In the genomic region with DNA sequence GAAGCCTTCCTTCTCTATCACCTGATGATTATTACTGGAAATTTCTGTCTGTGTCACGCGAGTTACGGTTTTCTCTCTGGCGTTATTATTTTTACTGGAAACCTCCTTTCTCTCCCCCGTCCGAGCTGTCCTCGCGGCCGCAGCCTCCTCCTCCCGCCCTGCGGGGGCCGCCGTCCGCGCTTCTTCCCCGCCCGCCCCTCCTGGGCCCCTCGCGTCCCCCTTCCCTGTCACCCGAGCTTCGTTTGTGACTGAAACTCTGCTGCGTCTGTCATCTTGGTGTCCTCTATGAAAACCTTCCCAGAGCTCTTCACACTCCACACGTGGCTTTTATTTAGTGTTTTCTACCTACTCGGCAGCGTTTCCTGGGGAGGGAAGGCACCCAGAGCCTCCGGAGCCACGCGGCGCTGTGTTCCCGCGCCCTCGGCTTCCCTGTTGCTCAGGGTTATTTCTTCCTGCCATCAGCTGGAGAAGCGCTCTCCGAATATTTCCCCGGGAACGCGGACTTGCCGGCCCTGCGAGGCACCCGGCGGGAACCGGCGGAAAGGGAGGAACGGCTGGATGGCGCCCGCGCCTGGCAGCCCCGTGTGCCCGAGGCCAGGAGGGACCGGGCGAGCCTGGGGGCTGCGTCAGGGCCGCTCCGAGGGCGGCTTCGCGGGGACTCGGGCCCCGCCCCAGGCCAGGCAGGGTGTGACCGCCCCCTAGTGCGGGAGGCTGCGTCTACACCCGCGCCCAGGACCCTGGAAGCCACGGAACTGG, we compare ENCODE assay signal across 8 cellular contexts. TPM values are rescaled to one million over a fixed set of nuclear protein-coding genes. Genes with fewer than 3 reads are reported as not detected.
DNase-seq lines count a peak whose midpoint lies in the region; ATAC-seq and TF ChIP-seq lines count a peak whose summit lies in the region.

No MANE protein-coding gene starts in this region.

- no peaks in the 10 kb centered on the region for H3K36me3 ChIP-seq in kidney epithelial cell (ENCODE audit: control insufficient read depth, insufficient read depth, low read length)

- H3K36me3 Mint-ChIP-seq in brain: no peaks in the 10 kb centered on the region
- no peaks in the 10 kb centered on the region for H3K36me3 Mint-ChIP-seq in stimulated activated effector memory CD8-positive, alpha-beta T cell treated with anti-CD3 and anti-CD28 coated beads, Interleukin-12 subunit alpha, Interleukin-12 subunit beta, amount 100 ng/mL, for 72 hours

- peak; percentile 64 for DNase-seq in activated CD8-positive, alpha-beta memory T cell treated with anti-CD3 and anti-CD28 coated beads for 24 hours
- DNase-seq in activated CD8-positive, alpha-beta memory T cell treated with anti-CD3 and anti-CD28 coated beads, Interleukin-2, amount 50 U/mL, for 48 hours: no peak
- DNase-seq in kidney epithelial cell (ENCODE audit: low read depth) (no peak), NCI-H1694 (lab: John Stamatoyannopoulos, UW) (no peak), Ammon's horn (ENCODE audit: low spot score) (no peak), NK-92 (lab: John Stamatoyannopoulos, UW; ENCODE audit: unreplicated experiment) (no peak)
- DNase-seq in stimulated activated effector memory CD8-positive, alpha-beta T cell treated with anti-CD3 and anti-CD28 coated beads, Interleukin-12 subunit alpha, Interleukin-12 subunit beta, amount 100 ng/mL, for 72 hours (ENCODE audit: low spot score in 2 of 2): no peak

- peak in 1 of 2 experiments; percentile 52 for TF ChIP-seq CTCF in brain (conservative IDR thresholded peaks at IDR 0.05)
- peak; percentile 35 for TF ChIP-seq CTCF in kidney epithelial cell (IDR thresholded peaks at IDR 0.05; ENCODE audit: insufficient read depth, low read length, poor library complexity, severe bottlenecking)

- peak; percentile 57 for ATAC-seq in stimulated activated effector memory CD8-positive, alpha-beta T cell treated with anti-CD3 and anti-CD28 coated beads, Interleukin-12 subunit alpha, Interleukin-12 subunit beta, amount 100 ng/mL, for 72 hours

- peaks cover 10% of the 10 kb centered on the region for H3K27me3 ChIP-seq in kidney epithelial cell (ENCODE audit: control insufficient read depth, insufficient read depth, low read length)

- H3K4me1 Mint-ChIP-seq in brain: peaks cover 9% of the 10 kb centered on the region
- peaks cover 14% of the 10 kb centered on the region for H3K4me1 Mint-ChIP-seq in stimulated activated effector memory CD8-positive, alpha-beta T cell treated with anti-CD3 and anti-CD28 coated beads, Interleukin-12 subunit alpha, Interleukin-12 subunit beta, amount 100 ng/mL, for 72 hours

- H3K4me3 Mint-ChIP-seq in brain: peak overlapping the region in 4 of 5 experiments; percentile 53 to 76 (median 72)
- peak overlapping the region; percentile 32 for H3K4me3 Mint-ChIP-seq in stimulated activated effector memory CD8-positive, alpha-beta T cell treated with anti-CD3 and anti-CD28 coated beads, Interleukin-12 subunit alpha, Interleukin-12 subunit beta, amount 100 ng/mL, for 72 hours

- H3K27me3 Mint-ChIP-seq in brain: peaks cover 12% of the 10 kb centered on the region

- H3K27ac Mint-ChIP-seq in brain: no peak overlapping the region
- H3K27ac Mint-ChIP-seq in stimulated activated effector memory CD8-positive, alpha-beta T cell treated with anti-CD3 and anti-CD28 coated beads, Interleukin-12 subunit alpha, Interleukin-12 subunit beta, amount 100 ng/mL, for 72 hours: no peak overlapping the region

- peaks cover 0 to 2% (median 0%) of the 10 kb centered on the region in 5 experiments for H3K9me3 Mint-ChIP-seq in brain
- H3K9me3 Mint-ChIP-seq in stimulated activated effector memory CD8-positive, alpha-beta T cell treated with anti-CD3 and anti-CD28 coated beads, Interleukin-12 subunit alpha, Interleukin-12 subunit beta, amount 100 ng/mL, for 72 hours: no peaks in the 10 kb centered on the region

- H3K4me3 ChIP-seq in kidney epithelial cell (ENCODE audit: low read depth, low read length): no peak overlapping the region

RNA-seq across cellular contexts. Expression of a gene that starts 33.9 kb away (rescaled TPM):
- polyA plus RNA-seq in brain (ENCODE audit: insufficient read depth, low read depth, low replicate concordance): 22.0 TPM
- total RNA-seq in kidney epithelial cell: 7.4 and 10.8 TPM in 2 replicates

RNA-seq across cellular contexts. Expression of a gene that starts 34.0 kb away (rescaled TPM):
- 44.0 TPM for polyA plus RNA-seq in brain (ENCODE audit: insufficient read depth, low read depth, low replicate concordance)
- total RNA-seq in kidney epithelial cell: 47.3 and 47.9 TPM in 2 replicates
